12 cellular contexts compared by ENCODE assay signal in the genomic region with DNA sequence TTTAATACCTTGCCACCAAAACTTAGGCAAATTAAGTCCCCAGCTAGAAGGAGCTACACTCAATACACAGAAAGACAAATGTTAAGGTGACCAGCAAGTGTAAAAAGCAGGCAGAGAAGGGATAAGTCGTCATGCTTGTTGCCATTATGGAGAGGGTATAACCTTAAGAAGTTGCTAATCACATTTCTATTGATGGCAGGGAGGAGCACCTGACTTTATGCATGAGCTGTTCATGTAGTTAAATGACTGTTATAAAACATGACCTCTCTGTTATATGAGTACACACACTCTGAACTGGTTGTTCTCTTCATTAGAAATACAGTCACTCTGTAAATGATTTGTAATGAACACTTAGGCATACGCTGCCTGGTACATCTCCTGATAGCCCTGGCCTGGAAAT. TPM values are rescaled to one million over a fixed set of nuclear protein-coding genes. Genes with fewer than 3 reads are reported as not detected.
A peak's percentile ranks its signal among the peaks of the same experiment; 100 is the strongest.
DNase-seq lines count a peak whose midpoint lies in the region; ATAC-seq, FAIRE-seq and TF ChIP-seq lines count a peak whose summit lies in the region.
"Had no signal": no experiment of that assay in that cellular context is flagged by ENCODE, and none has a peak within 500 bp of the region (broad histone marks: within the 10 kb centered on the region; RNA-seq: fewer than 3 reads in every experiment).

No MANE protein-coding gene starts in this region.

- no peaks in the 10 kb centered on the region for H3K36me3 Mint-ChIP-seq in activated T-cell treated with anti-CD3 and anti-CD28 coated beads, Interleukin-2, amount 50 U/mL, for 72 hours (ENCODE audit: insufficient read depth in 2 of 2)

- intact Hi-C loops in transverse colon (cut with DNase I; ENCODE audit: low total_unique reads) (no loop called here), A673 (cut with micrococcal nuclease; ENCODE audit: unreplicated experiment) (no loop called here)

- CTCF ChIA-PET in A673 (lab: Charles Lee): no interaction called here

- no peaks in the 10 kb centered on the region for H3K27me3 Mint-ChIP-seq in activated T-cell treated with anti-CD3 and anti-CD28 coated beads, Interleukin-2, amount 50 U/mL, for 72 hours (ENCODE audit: low read depth)

- H3K27ac Mint-ChIP-seq in activated T-cell treated with anti-CD3 and anti-CD28 coated beads, Interleukin-2, amount 50 U/mL, for 72 hours: no peak overlapping the region
- H3K27ac Mint-ChIP-seq: activated naive CD4-positive, alpha-beta T cell treated with anti-CD3 and anti-CD28 coated beads for 36 hours; endodermal cell had no signal

- H3K4me1 Mint-ChIP-seq in activated T-cell treated with anti-CD3 and anti-CD28 coated beads, Interleukin-2, amount 50 U/mL, for 72 hours (ENCODE audit: low read depth): peaks cover 28% of the 10 kb centered on the region

- no peak for DNase-seq in activated T-cell treated with anti-CD3 and anti-CD28 coated beads, Interleukin-2, amount 50 U/mL, for 72 hours
- no peak for DNase-seq in activated T-cell treated with anti-CD3 and anti-CD28 coated beads, Interleukin-2, amount 50 U/mL, for 48 hours
- no peak for DNase-seq in Peyer's patch
- no peak for DNase-seq in transverse colon
- DNase-seq in frontal cortex (ENCODE audit: low spot score in 2 of 2): no peak
- DNase-seq in SHP77 treated with DMSO at 0.1 percent for 48 hours (lab: John Stamatoyannopoulos, UW): no peak
- DNase-seq in A673 (ENCODE audit: low spot score): no peak
- DNase-seq: activated naive CD4-positive, alpha-beta T cell treated with anti-CD3 and anti-CD28 coated beads for 36 hours; endodermal cell; retina had no signal

- BruUV-seq in A673 (replicated peaks; lab: Mats Ljungman, UMichigan): no TSS peak

- H3K27me3 ChIP-seq in Peyer's patch (no peaks in the 10 kb centered on the region), transverse colon (no peaks in the 10 kb centered on the region), A673 (replicated peaks; ENCODE audit: insufficient read depth, low read depth, low read length, poor library complexity) (no peaks in the 10 kb centered on the region)

- WGBS in transverse colon (ENCODE audit: low coverage in 1 of 2), 2 donors: 31 to 43% methylated on average over 2 of the region's 2 CpGs

- FAIRE-seq in frontal cortex (lab: Jason Lieb, UNC): no peak
- FAIRE-seq: islet of Langerhans had no signal

- peak; percentile 58 to 86 for ATAC-seq in activated T-cell treated with anti-CD3 and anti-CD28 coated beads, Interleukin-2, amount 50 U/mL, for 72 hours (replicated peaks in 1 of 2)
- peak; percentile 83 for ATAC-seq in HG02973 (IDR thresholded peaks at IDR 0.05; ENCODE audit: unreplicated experiment)

- TF ChIP-seq EP300 in transverse colon (IDR thresholded peaks at IDR 0.05; ENCODE audit: low read depth): no peak

- H3K4me1 ChIP-seq in Peyer's patch: peaks cover 0 to 26% (median 0%) of the 10 kb centered on the region in 4 donors
- H3K4me1 ChIP-seq in transverse colon: peaks cover under 1 to 57% (median 13%) of the 10 kb centered on the region in 4 donors
- no peaks in the 10 kb centered on the region for H3K4me1 ChIP-seq in A673 (ENCODE audit: insufficient read depth, low read length, poor library complexity, severe bottlenecking)

- no peaks in the 10 kb centered on the region for H3K9me3 Mint-ChIP-seq in activated T-cell treated with anti-CD3 and anti-CD28 coated beads, Interleukin-2, amount 50 U/mL, for 72 hours
- H3K9me3 Mint-ChIP-seq: activated naive CD4-positive, alpha-beta T cell treated with anti-CD3 and anti-CD28 coated beads for 36 hours; endodermal cell had no signal

- TF ChIP-seq CTCF in Peyer's patch (IDR thresholded peaks at IDR 0.05): no peak
- no peak for TF ChIP-seq CTCF in transverse colon (IDR thresholded peaks at IDR 0.05)
- TF ChIP-seq CTCF in A673 (conservative IDR thresholded peaks at IDR 0.05; ENCODE audit: low read depth, low read length): no peak

- H3K36me3 ChIP-seq in Peyer's patch: no peaks in the 10 kb centered on the region
- H3K36me3 ChIP-seq in transverse colon: no peaks in the 10 kb centered on the region
- H3K36me3 ChIP-seq in A673 (ENCODE audit: insufficient read depth, low read length, poor library complexity, severe bottlenecking): no peaks in the 10 kb centered on the region

- H3K9me3 ChIP-seq in Peyer's patch: no peaks in the 10 kb centered on the region
- H3K9me3 ChIP-seq in transverse colon: no peaks in the 10 kb centered on the region
- H3K9me3 ChIP-seq in A673 (ENCODE audit: low read depth, low read length, poor library complexity, severe bottlenecking): no peaks in the 10 kb centered on the region

- H3K4me3 Mint-ChIP-seq in activated T-cell treated with anti-CD3 and anti-CD28 coated beads, Interleukin-2, amount 50 U/mL, for 72 hours: no peak overlapping the region
- H3K4me3 Mint-ChIP-seq: activated naive CD4-positive, alpha-beta T cell treated with anti-CD3 and anti-CD28 coated beads for 36 hours; endodermal cell had no signal

- in situ Hi-C loops in transverse colon (cut with MboI; ENCODE audit: low pct_ligation_motif_present in 1 of 4, low pct_unique_long_range_greater_than_20kb in 1 of 4, low sequenced_read_pairs in 3 of 4): loop anchor here in 2 of 4 donors (25.0 kb wide), 2 partner anchors 479 to 1304 kb away; partner anchors contain the start of genes GMPS (in 1 of the 2) and SLC33A1 (in 1 of the 2)

- TF ChIP-seq POLR2A in Peyer's patch (IDR thresholded peaks at IDR 0.05) (peak in 1 of 2 donors; percentile 44), transverse colon (IDR thresholded peaks at IDR 0.05) (no peak)

- H3K27ac ChIP-seq in Peyer's patch: peak overlapping the region in 3 of 4 donors; percentile 18 to 78 (median 68)
- H3K27ac ChIP-seq in transverse colon: peak overlapping the region; percentile 53 to 68 (median 62)
- H3K27ac ChIP-seq in A673 (ENCODE audit: low read depth, low read length, poor library complexity, severe bottlenecking): no peak overlapping the region

- POLR2A ChIA-PET in A673 (lab: Charles Lee; ENCODE audit: low non-redundant PET): interaction anchor here (0.5 kb wide), 1 partner anchor 33 kb away, joined by 5 read pairs; no protein-coding TSS in a partner anchor

- H3K4me3 ChIP-seq in Peyer's patch (no peak overlapping the region), transverse colon (no peak overlapping the region), A673 (ENCODE audit: low read depth, low read length, poor library complexity, severe bottlenecking) (no peak overlapping the region)

RNA-seq across cellular contexts. Expression of gene CCNL1, which starts 6.6 kb away (rescaled TPM):
- total RNA-seq in activated T-cell treated with anti-CD3 and anti-CD28 coated beads, Interleukin-2, amount 50 U/mL, for 72 hours: 100 to 1,000 TPM; 248 to 315 TPM
- total RNA-seq in Peyer's patch (100 to 1,000 TPM; 309 to 477 (median 414) TPM), transverse colon (100 to 1,000 TPM; 288 to 422 (median 308) TPM), frontal cortex (64.4 TPM), A673 (2021) (91.0 and 101 TPM in 2 replicates)
